ENCODE assay signal across 25 cellular contexts in genomic region chr6:104813552-104813951, GRCh38.
"Had no signal": no experiment of that assay in that cellular context is flagged by ENCODE, and none has a peak within 500 bp of the region (broad histone marks: within the 10 kb centered on the region; RNA-seq: fewer than 3 reads in every experiment).

No MANE protein-coding gene starts in this region.

- H3K9me3 ChIP-seq: body of pancreas, esophagus muscularis mucosa, lower lobe of right lung, right atrium auricular region, testis, transverse colon had no signal

- ATAC-seq: activated CD4-positive, alpha-beta T cell treated with anti-CD3 and anti-CD28 coated beads for 36 hours; activated CD8-positive, alpha-beta memory T cell treated with anti-CD3 and anti-CD28 coated beads, Interleukin-2, amount 10 ng/mL, durations not matched to agents 7 days and 5 days; activated CD8-positive, alpha-beta T cell treated with anti-CD3 and anti-CD28 coated beads, Interleukin-2, amount 10 ng/mL, durations not matched to agents 7 days and 5 days; body of pancreas; foreskin keratinocyte; left lobe of liver; lower lobe of right lung; naive thymus-derived CD8-positive, alpha-beta T cell had no signal

- H2AFZ ChIP-seq: neural progenitor cell, parathyroid adenoma had no signal

- H3K9ac ChIP-seq: neural progenitor cell, parathyroid adenoma had no signal

- H3K4me2 ChIP-seq: neural progenitor cell had no signal

- H3K27me3 ChIP-seq: body of pancreas, esophagus muscularis mucosa, foreskin keratinocyte, neural progenitor cell, right atrium auricular region, spleen, testis, transverse colon had no signal

- H3K27ac ChIP-seq: body of pancreas, esophagus muscularis mucosa, foreskin keratinocyte, lower lobe of right lung, neural progenitor cell, parathyroid adenoma, right atrium auricular region, spleen, testis, transverse colon had no signal

- H3K36me3 ChIP-seq: lower lobe of right lung, right atrium auricular region, transverse colon had no signal

- H3K4me1 ChIP-seq: body of pancreas, esophagus muscularis mucosa, foreskin keratinocyte, lower lobe of right lung, neural progenitor cell, parathyroid adenoma, right atrium auricular region, spleen, testis, transverse colon had no signal

- DNase-seq: activated B cell treated with CpG ODN at 0.5 μM for 24 hours; activated CD4-positive, alpha-beta T cell treated with anti-CD3 and anti-CD28 coated beads for 36 hours; activated CD8-positive, alpha-beta memory T cell treated with anti-CD3 and anti-CD28 coated beads, Interleukin-2, amount 10 ng/mL, durations not matched to agents 7 days and 5 days; activated CD8-positive, alpha-beta T cell treated with anti-CD3 and anti-CD28 coated beads, Interleukin-2, amount 10 ng/mL, durations not matched to agents 7 days and 5 days; activated effector memory CD4-positive, alpha-beta T cell treated with Interleukin-2 at 50 U/mL for 16 hours; activated naive CD4-positive, alpha-beta T cell treated with Interleukin-2 at 50 U/mL for 16 hours; aorta; body of pancreas; dermis blood vessel endothelial cell; effector CD4-positive, alpha-beta T cell; foreskin keratinocyte; kidney glomerular epithelial cell; lower lobe of right lung; mesenchymal stem cell; naive thymus-derived CD8-positive, alpha-beta T cell; occipital lobe; spleen; stimulated activated naive CD4-positive, alpha-beta T cell treated with Interleukin-2 at 50 U/mL for 16 hours; testis; transverse colon had no signal

- H3K4me3 ChIP-seq: body of pancreas, esophagus muscularis mucosa, lower lobe of right lung, neural progenitor cell, right atrium auricular region, spleen, testis, transverse colon had no signal
